18 cellular contexts compared by ENCODE assay signal in the genomic region with DNA sequence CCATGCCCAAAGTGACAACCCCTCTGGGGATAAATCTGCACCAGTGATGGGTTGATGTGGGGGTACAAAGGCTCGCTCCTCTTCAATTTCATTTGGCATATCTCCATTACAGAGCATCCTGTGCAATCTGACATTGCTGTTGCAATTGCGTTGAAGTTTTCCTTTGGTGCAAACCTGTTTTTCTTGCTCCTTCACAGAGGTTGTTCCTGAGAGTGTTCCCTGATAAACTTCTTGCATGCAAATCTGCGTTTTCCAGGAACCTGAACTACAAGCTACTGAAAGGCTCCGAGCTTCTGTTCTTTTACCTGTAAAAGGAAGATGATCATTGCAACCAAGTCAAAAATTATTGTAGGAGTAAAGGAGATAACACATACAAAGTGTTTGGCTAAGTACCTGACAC. TPM values are rescaled to one million over a fixed set of nuclear protein-coding genes. Genes with fewer than 3 reads are reported as not detected.
A peak's percentile ranks its signal among the peaks of the same experiment; 100 is the strongest.
DNase-seq lines count a peak whose midpoint lies in the region; ATAC-seq and TF ChIP-seq lines count a peak whose summit lies in the region.
"Had no signal": no experiment of that assay in that cellular context is flagged by ENCODE, and none has a peak within 500 bp of the region (broad histone marks: within the 10 kb centered on the region; RNA-seq: fewer than 3 reads in every experiment).

No MANE protein-coding gene starts in this region.

- H3K4me3 Mint-ChIP-seq in progenitor cell of endocrine pancreas (ENCODE audit: low read depth): no peak overlapping the region
- no peak overlapping the region for H3K4me3 Mint-ChIP-seq in activated T-helper 1 cell treated with anti-CD3 and anti-CD28 coated beads, Interleukin-12 subunit alpha, Interleukin-12 subunit beta, Interleukin-2, Interleukin-4 antibody, amounts not matched to agents 30 ng/mL and 10 ng/mL and 1 ng/mL, durations not matched to agents 14 hours and 24 hours and 36 hours
- H3K4me3 Mint-ChIP-seq: B cell; CD8-positive, alpha-beta T cell had no signal

- no peaks in the 10 kb centered on the region for H3K9me3 ChIP-seq in tibial artery
- H3K9me3 ChIP-seq in upper lobe of right lung: no peaks in the 10 kb centered on the region
- H3K9me3 ChIP-seq: HAP-1 had no signal

- H3K9me3 Mint-ChIP-seq in progenitor cell of endocrine pancreas (ENCODE audit: low read depth): peaks cover 7% of the 10 kb centered on the region
- peaks cover 3% of the 10 kb centered on the region for H3K9me3 Mint-ChIP-seq in activated T-helper 1 cell treated with anti-CD3 and anti-CD28 coated beads, Interleukin-12 subunit alpha, Interleukin-12 subunit beta, Interleukin-2, Interleukin-4 antibody, amounts not matched to agents 30 ng/mL and 10 ng/mL and 1 ng/mL, durations not matched to agents 14 hours and 24 hours and 36 hours
- H3K9me3 Mint-ChIP-seq: CD8-positive, alpha-beta T cell had no signal

- no peaks in the 10 kb centered on the region for H3K27me3 ChIP-seq in tibial artery
- no peaks in the 10 kb centered on the region for H3K27me3 ChIP-seq in upper lobe of right lung
- H3K27me3 ChIP-seq: BLaER1 treated with 17β-estradiol and CSF1 and Interleukin-3, amounts not matched to agents 10 nM and 100 nM had no signal

- peaks cover 28% of the 10 kb centered on the region for H3K4me1 Mint-ChIP-seq in progenitor cell of endocrine pancreas (ENCODE audit: low read depth)
- peaks cover 5% of the 10 kb centered on the region for H3K4me1 Mint-ChIP-seq in activated T-helper 1 cell treated with anti-CD3 and anti-CD28 coated beads, Interleukin-12 subunit alpha, Interleukin-12 subunit beta, Interleukin-2, Interleukin-4 antibody, amounts not matched to agents 30 ng/mL and 10 ng/mL and 1 ng/mL, durations not matched to agents 14 hours and 24 hours and 36 hours (ENCODE audit: low read depth)

- peaks cover 2% of the 10 kb centered on the region for H3K36me3 Mint-ChIP-seq in progenitor cell of endocrine pancreas (ENCODE audit: insufficient read depth)
- no peaks in the 10 kb centered on the region for H3K36me3 Mint-ChIP-seq in activated T-helper 1 cell treated with anti-CD3 and anti-CD28 coated beads, Interleukin-12 subunit alpha, Interleukin-12 subunit beta, Interleukin-2, Interleukin-4 antibody, amounts not matched to agents 30 ng/mL and 10 ng/mL and 1 ng/mL, durations not matched to agents 14 hours and 24 hours and 36 hours (ENCODE audit: low read depth)
- H3K36me3 Mint-ChIP-seq: CD8-positive, alpha-beta T cell had no signal

- H3K36me3 ChIP-seq in tibial artery (no peaks in the 10 kb centered on the region), upper lobe of right lung (no peaks in the 10 kb centered on the region)
- H3K36me3 ChIP-seq: BLaER1 treated with 17β-estradiol and CSF1 and Interleukin-3, amounts not matched to agents 10 nM and 100 nM; HAP-1 had no signal

- no peaks in the 10 kb centered on the region for H3K4me1 ChIP-seq in tibial artery
- H3K4me1 ChIP-seq in upper lobe of right lung: no peaks in the 10 kb centered on the region

- intact Hi-C loops in activated T-helper 1 cell treated with anti-CD3 and anti-CD28 coated beads, Interleukin-12 subunit alpha, Interleukin-12 subunit beta, Interleukin-2, Interleukin-4 antibody, amounts not matched to agents 30 ng/mL and 10 ng/mL and 1 ng/mL, durations not matched to agents 14 hours and 24 hours and 36 hours (cut with micrococcal nuclease): no loop called here
- intact Hi-C loops in tibial artery (cut with DNase I; ENCODE audit: low total_unique reads) (no loop called here), upper lobe of right lung (cut with DNase I) (no loop called here)

- H3K27ac Mint-ChIP-seq in progenitor cell of endocrine pancreas: peak overlapping the region; percentile 62
- H3K27ac Mint-ChIP-seq in activated T-helper 1 cell treated with anti-CD3 and anti-CD28 coated beads, Interleukin-12 subunit alpha, Interleukin-12 subunit beta, Interleukin-2, Interleukin-4 antibody, amounts not matched to agents 30 ng/mL and 10 ng/mL and 1 ng/mL, durations not matched to agents 14 hours and 24 hours and 36 hours: no peak overlapping the region
- H3K27ac Mint-ChIP-seq: B cell; CD8-positive, alpha-beta T cell had no signal

- peaks cover 3% of the 10 kb centered on the region for H3K27me3 Mint-ChIP-seq in progenitor cell of endocrine pancreas
- peaks cover 20% of the 10 kb centered on the region for H3K27me3 Mint-ChIP-seq in activated T-helper 1 cell treated with anti-CD3 and anti-CD28 coated beads, Interleukin-12 subunit alpha, Interleukin-12 subunit beta, Interleukin-2, Interleukin-4 antibody, amounts not matched to agents 30 ng/mL and 10 ng/mL and 1 ng/mL, durations not matched to agents 14 hours and 24 hours and 36 hours (ENCODE audit: insufficient read depth)

- ATAC-seq in esophagus mucosa (peak; percentile 29), upper lobe of right lung (no peak)
- ATAC-seq: CD8-positive, alpha-beta T cell had no signal

- TF ChIP-seq CTCF in VCaP (conservative IDR thresholded peaks at IDR 0.05) (no peak), progenitor cell of endocrine pancreas (IDR thresholded peaks at IDR 0.05; ENCODE audit: unreplicated experiment) (no peak), tibial artery (IDR thresholded peaks at IDR 0.05) (no peak), upper lobe of right lung (IDR thresholded peaks at IDR 0.05) (no peak)

- DNase-seq in ELF-1 (ENCODE audit: low read depth, low spot score): peak; percentile 25
- DNase-seq in progenitor cell of endocrine pancreas (ENCODE audit: low spot score, unreplicated experiment): no peak
- DNase-seq in T-helper 9 cell: no peak
- no peak for DNase-seq in activated T-helper 1 cell treated with anti-CD3 and anti-CD28 coated beads, Interleukin-12 subunit alpha, Interleukin-12 subunit beta, Interleukin-2, Interleukin-4 antibody, amounts not matched to agents 30 ng/mL and 10 ng/mL and 1 ng/mL, durations not matched to agents 14 hours and 24 hours and 36 hours (ENCODE audit: low spot score)
- DNase-seq in tibial artery: no peak
- no peak for DNase-seq in upper lobe of right lung
- DNase-seq: Calu3; CD8-positive, alpha-beta T cell; DMS79 treated with DMSO at 0.1 percent for 48 hours had no signal

- H3K27ac ChIP-seq in VCaP (peak overlapping the region; percentile 57), tibial artery (no peak overlapping the region), upper lobe of right lung (no peak overlapping the region)
- H3K27ac ChIP-seq: BLaER1 treated with 17β-estradiol and CSF1 and Interleukin-3, amounts not matched to agents 10 nM and 100 nM had no signal

- H3K4me3 ChIP-seq in tibial artery (no peak overlapping the region), upper lobe of right lung (no peak overlapping the region)
- H3K4me3 ChIP-seq: BLaER1 treated with 17β-estradiol and CSF1 and Interleukin-3, amounts not matched to agents 10 nM and 100 nM; HAP-1 had no signal

RNA-seq across cellular contexts. Expression of a gene that starts 26.1 kb away (rescaled TPM):
- total RNA-seq in esophagus mucosa (0.40 TPM), progenitor cell of endocrine pancreas (0.47 and 0.89 TPM in 2 replicates), upper lobe of right lung (not detected)
- not detected in 2 replicates for total RNA-seq in activated T-helper 1 cell treated with anti-CD3 and anti-CD28 coated beads, Interleukin-12 subunit alpha, Interleukin-12 subunit beta, Interleukin-2, Interleukin-4 antibody, amounts not matched to agents 30 ng/mL and 10 ng/mL and 1 ng/mL, durations not matched to agents 14 hours and 24 hours and 36 hours
- total RNA-seq: A172; B cell; Calu3; CD8-positive, alpha-beta T cell; G401; H4; HT-29 had no signal

RNA-seq across cellular contexts. Expression of a gene that starts 38.1 kb away (rescaled TPM):
- total RNA-seq in esophagus mucosa (4.3 TPM), progenitor cell of endocrine pancreas (411 and 431 TPM in 2 replicates), upper lobe of right lung (1,017 TPM)
- total RNA-seq in activated T-helper 1 cell treated with anti-CD3 and anti-CD28 coated beads, Interleukin-12 subunit alpha, Interleukin-12 subunit beta, Interleukin-2, Interleukin-4 antibody, amounts not matched to agents 30 ng/mL and 10 ng/mL and 1 ng/mL, durations not matched to agents 14 hours and 24 hours and 36 hours: 0.12 TPM in 1 of 2 replicates, not detected in the other
- total RNA-seq: G401 had no signal

RNA-seq across cellular contexts. Expression of a gene that starts 49.5 kb away (rescaled TPM):
- 0.12 TPM for total RNA-seq in esophagus mucosa
- not detected in 2 replicates for total RNA-seq in progenitor cell of endocrine pancreas
- total RNA-seq in activated T-helper 1 cell treated with anti-CD3 and anti-CD28 coated beads, Interleukin-12 subunit alpha, Interleukin-12 subunit beta, Interleukin-2, Interleukin-4 antibody, amounts not matched to agents 30 ng/mL and 10 ng/mL and 1 ng/mL, durations not matched to agents 14 hours and 24 hours and 36 hours: not detected in 2 replicates
- not detected for total RNA-seq in upper lobe of right lung
- total RNA-seq: A172; Calu3; CD8-positive, alpha-beta T cell; G401; H4; HT-29 had no signal

Comparison
In these comparisons a context has a peak if more than half of its experiments do, and no peak if none do; other contexts are left out.
1. RNA of a gene that starts 38.1 kb away (total RNA-seq): 1,017 TPM in upper lobe of right lung (single experiment) and 411 to 431 TPM in progenitor cell of endocrine pancreas; 4.3 TPM in esophagus mucosa (single experiment) and 0.12 TPM in activated T-helper 1 cell treated with anti-CD3 and anti-CD28 coated beads, Interleukin-12 subunit alpha, Interleukin-12 subunit beta, Interleukin-2, Interleukin-4 antibody, amounts not matched to agents 30 ng/mL and 10 ng/mL and 1 ng/mL, durations not matched to agents 14 hours and 24 hours and 36 hours; every median in the first group is over 10 times any median in the second.